Comparison of ENCODE assay signal across 8 cellular contexts in genomic region chr16:679808-680624, GRCh38. TPM values are rescaled to one million over a fixed set of nuclear protein-coding genes. Genes with fewer than 3 reads are reported as not detected.
DNase-seq lines count a peak whose midpoint lies in the region; ATAC-seq and TF ChIP-seq lines count a peak whose summit lies in the region.

TSS of gene STUB1 (plus strand) at chr16:680410. CDS start at chr16:680526, 116 bp downstream.

- H3K4me1 Mint-ChIP-seq in CD14-positive monocyte, result peaks cover 29% of the 10 kb centered on the region
- peaks cover 38% of the 10 kb centered on the region for H3K4me1 Mint-ChIP-seq in activated naive CD4-positive, alpha-beta T cell treated with anti-CD3 and anti-CD28 coated beads for 36 hours (ENCODE audit: low read depth)

- intact Hi-C loops in CD14-positive monocyte (cut with micrococcal nuclease), result loop anchor here (2.0 to 5.0 kb wide), 3 partner anchors 17 to 93 kb away; partner anchors contain the start of gene METTL26 (in 1 of the 2)
- intact Hi-C loops in activated naive CD4-positive, alpha-beta T cell treated with anti-CD3 and anti-CD28 coated beads for 36 hours (cut with micrococcal nuclease), result loop anchor here (1.0 to 5.0 kb wide), 5 partner anchors 12 to 291 kb away; partner anchors contain the start of genes ANTKMT, CAPN15, LMF1 and RHOT2

- H3K79me2 ChIP-seq in Karpas-422 (ENCODE audit: low read length), result peaks cover 27% of the 10 kb centered on the region

- H3K27ac ChIP-seq in Karpas-422 (ENCODE audit: low read length), result peak within 1 kb of the TSS; percentile 75
- peak within 1 kb of the TSS; percentile 91 for H3K27ac ChIP-seq in SK-N-MC
- peak within 1 kb of the TSS; percentile 70 to 100 (median 95) for H3K27ac ChIP-seq in gastroesophageal sphincter
- peak within 1 kb of the TSS; percentile 86 for H3K27ac ChIP-seq in neutrophil

- H3K4me2 ChIP-seq in Karpas-422 (ENCODE audit: low read depth, low read length, poor library complexity, severe bottlenecking), result peak within 1 kb of the TSS; percentile 93

- H3K27ac Mint-ChIP-seq in CD14-positive monocyte, result peak within 1 kb of the TSS; percentile 63 to 93 (median 91)
- H3K27ac Mint-ChIP-seq in activated naive CD4-positive, alpha-beta T cell treated with anti-CD3 and anti-CD28 coated beads for 36 hours, result peak within 1 kb of the TSS; percentile 19

- H3K36me3 Mint-ChIP-seq in CD14-positive monocyte, result peaks cover 14 to 21% of the 10 kb centered on the region in 2 donors
- H3K36me3 Mint-ChIP-seq in activated naive CD4-positive, alpha-beta T cell treated with anti-CD3 and anti-CD28 coated beads for 36 hours (ENCODE audit: low read depth), result peaks cover 11% of the 10 kb centered on the region

- CTCF ChIA-PET in activated naive CD4-positive, alpha-beta T cell treated with anti-CD3 and anti-CD28 coated beads for 36 hours (lab: Charles Lee), result no interaction called here

- H3K4me1 ChIP-seq in Karpas-422 (ENCODE audit: low read length), result peaks cover 30% of the 10 kb centered on the region
- H3K4me1 ChIP-seq in gastroesophageal sphincter, result peaks cover 0 to 70% (median 54%) of the 10 kb centered on the region in 3 donors
- peaks cover 43 to 74% of the 10 kb centered on the region in 2 experiments for H3K4me1 ChIP-seq in neutrophil (ENCODE audit: control insufficient read depth in 1 of 2, insufficient read depth in 1 of 2, low read depth in 1 of 2, low read length in 1 of 2)

- no peak within 1 kb of the TSS for H2AFZ ChIP-seq in Karpas-422 (ENCODE audit: low read length)

- H3K9me3 Mint-ChIP-seq in CD14-positive monocyte, result peaks cover 0 to 3% (median 0%) of the 10 kb centered on the region in 7 donors
- no peaks in the 10 kb centered on the region for H3K9me3 Mint-ChIP-seq in activated naive CD4-positive, alpha-beta T cell treated with anti-CD3 and anti-CD28 coated beads for 36 hours

- H3K27me3 Mint-ChIP-seq in CD14-positive monocyte (ENCODE audit: low read depth in 3 of 3), result peaks cover 16 to 30% (median 19%) of the 10 kb centered on the region in 3 donors
- H3K27me3 Mint-ChIP-seq in activated naive CD4-positive, alpha-beta T cell treated with anti-CD3 and anti-CD28 coated beads for 36 hours (ENCODE audit: low read depth), result peaks cover 3% of the 10 kb centered on the region

- peak within 1 kb of the TSS; percentile 96 for H3K9ac ChIP-seq in Karpas-422 (ENCODE audit: low read length)
- peak within 1 kb of the TSS; percentile 91 for H3K9ac ChIP-seq in SK-N-MC (ENCODE audit: insufficient read length)

- no peaks in the 10 kb centered on the region for H3K27me3 ChIP-seq in Karpas-422 (ENCODE audit: low read length)
- peaks cover 8% of the 10 kb centered on the region for H3K27me3 ChIP-seq in gastroesophageal sphincter
- peaks cover 34% of the 10 kb centered on the region for H3K27me3 ChIP-seq in neutrophil

- peak within 1 kb of the TSS; percentile 89 for H3K4me3 ChIP-seq in Karpas-422 (ENCODE audit: low read length)
- peak within 1 kb of the TSS; percentile 94 for H3K4me3 ChIP-seq in SK-N-MC
- H3K4me3 ChIP-seq in gastroesophageal sphincter, result peak within 1 kb of the TSS; percentile 59 to 97
- peak within 1 kb of the TSS; percentile 83 to 91 for H3K4me3 ChIP-seq in neutrophil (ENCODE audit: low read depth in 1 of 2, low read length in 1 of 2)

- peaks cover 17% of the 10 kb centered on the region for H4K20me1 ChIP-seq in Karpas-422 (ENCODE audit: insufficient read depth, low read depth, low read length)

- H3K9me3 ChIP-seq in Karpas-422 (ENCODE audit: low read length) (no peaks in the 10 kb centered on the region), SK-N-MC (ENCODE audit: low read depth, low read length) (no peaks in the 10 kb centered on the region), gastroesophageal sphincter (no peaks in the 10 kb centered on the region), neutrophil (no peaks in the 10 kb centered on the region)

- no peak for TF ChIP-seq EP300 in gastroesophageal sphincter (IDR thresholded peaks at IDR 0.05)

- H3K9me2 ChIP-seq in Karpas-422 (replicated peaks; ENCODE audit: insufficient read depth, low read length), result no peaks in the 10 kb centered on the region

- DNase-seq in CD14-positive monocyte (ENCODE audit: low spot score) (peak; percentile 75), Karpas-422 (peak; percentile 96), SK-N-MC (ENCODE audit: low read depth, low spot score) (peak; percentile 52), stromal cell of bone marrow (ENCODE audit: low read depth) (peak; percentile 68)
- peak; percentile 90 for DNase-seq in activated naive CD4-positive, alpha-beta T cell treated with anti-CD3 and anti-CD28 coated beads for 36 hours

- ATAC-seq in GM21381 (IDR thresholded peaks at IDR 0.05; ENCODE audit: unreplicated experiment) (peak; percentile 41), gastroesophageal sphincter (peak; percentile 81)

- peak; percentile 82 to 93 for TF ChIP-seq POLR2A in gastroesophageal sphincter (IDR thresholded peaks at IDR 0.05)

- H3K4me3 Mint-ChIP-seq in CD14-positive monocyte, result peak within 1 kb of the TSS; percentile 79 to 90
- peak within 1 kb of the TSS; percentile 80 for H3K4me3 Mint-ChIP-seq in activated naive CD4-positive, alpha-beta T cell treated with anti-CD3 and anti-CD28 coated beads for 36 hours

- 0 out of 2 replicates have a peak, but pooled peaks cover 4% of the 10 kb centered on the region for H3K36me3 ChIP-seq in Karpas-422 (ENCODE audit: insufficient read depth, low read length)
- peaks cover 22% of the 10 kb centered on the region for H3K36me3 ChIP-seq in SK-N-MC (ENCODE audit: insufficient read depth, low read length)
- H3K36me3 ChIP-seq in gastroesophageal sphincter, result peaks cover 0 to 20% of the 10 kb centered on the region in 2 donors
- H3K36me3 ChIP-seq in neutrophil, result peaks cover 14% of the 10 kb centered on the region

- TF ChIP-seq CTCF in CD14-positive monocyte (IDR thresholded peaks at IDR 0.05) (no peak), gastroesophageal sphincter (IDR thresholded peaks at IDR 0.05) (peak in 1 of 4 experiments; percentile 7), neutrophil (IDR thresholded peaks at IDR 0.05) (no peak)

- WGBS in gastroesophageal sphincter (ENCODE audit: low coverage in 1 of 2), 2 donors, result no CpG with 5 or more reads among the region's 93 CpGs

RNA-seq across cellular contexts. Expression of gene STUB1, which starts in this region (rescaled TPM):
- 100 to 1,000 TPM in 1 of 2 donors, 10 to 100 TPM in 1; 83.3 to 106 TPM for polyA plus RNA-seq in CD14-positive monocyte
- total RNA-seq in Karpas-422 (2014; rRNA removed; shearing (Covaris generic); ENCODE audit: low replicate concordance), result 142 and 145 TPM in 2 replicates
- total RNA-seq in activated naive CD4-positive, alpha-beta T cell treated with anti-CD3 and anti-CD28 coated beads for 36 hours, result 10 to 100 TPM; 40.3 to 44.1 TPM
- 100 to 1,000 TPM; 161 to 212 (median 179) TPM for total RNA-seq in gastroesophageal sphincter

Comparison
In these comparisons a context has a peak if more than half of its experiments do, and no peak if none do; other contexts are left out.
1. Peak in every context shown above with its lines: DNase-seq, ATAC-seq, H3K4me3 ChIP-seq and H3K27ac ChIP-seq.